ENCODE assay signal across 10 cellular contexts in the genomic region with DNA sequence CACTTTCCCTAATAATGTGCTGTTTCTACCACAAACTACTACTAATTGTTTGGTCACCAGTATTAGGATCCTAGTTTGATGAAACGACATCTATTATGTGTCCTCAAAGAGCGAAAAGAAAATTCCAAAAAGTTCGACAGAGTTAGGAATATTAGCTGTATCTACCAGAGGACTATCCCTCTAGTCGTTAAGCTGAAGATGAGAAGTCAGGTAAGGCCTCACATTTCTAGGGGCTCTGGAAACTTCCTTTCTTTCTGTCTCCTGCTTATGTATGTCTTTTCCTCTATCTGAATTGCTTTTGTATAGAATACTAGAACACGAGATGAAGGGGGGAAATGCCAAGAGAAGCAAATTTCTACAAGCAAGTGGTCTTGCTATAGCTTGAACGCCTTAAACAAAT. TPM values are rescaled to one million over a fixed set of nuclear protein-coding genes. Genes with fewer than 3 reads are reported as not detected.
DNase-seq lines count a peak whose midpoint lies in the region; ATAC-seq, FAIRE-seq and TF ChIP-seq lines count a peak whose summit lies in the region.
"Had no signal": no experiment of that assay in that cellular context is flagged by ENCODE, and none has a peak within 500 bp of the region (broad histone marks: within the 10 kb centered on the region; RNA-seq: fewer than 3 reads in every experiment).

No MANE protein-coding gene starts in this region.

- H3K4me2 ChIP-seq in keratinocyte (ENCODE audit: control insufficient read depth, extremely low read depth, insufficient read depth, low read depth, low read length) = peak overlapping the region; percentile 63

- no peak for TF ChIP-seq EP300 in stomach (IDR thresholded peaks at IDR 0.05)

- peak overlapping the region; percentile 87 for H3K4me3 Mint-ChIP-seq in activated CD4-positive, alpha-beta T cell treated with anti-CD3 and anti-CD28 coated beads for 36 hours
- peak overlapping the region; percentile 96 for H3K4me3 Mint-ChIP-seq in activated naive CD8-positive, alpha-beta T cell

- CTCF ChIA-PET in activated CD4-positive, alpha-beta T cell treated with anti-CD3 and anti-CD28 coated beads for 36 hours (lab: Charles Lee) = interaction anchor here (0.5 to 1.2 kb wide), 3 partner anchors 12 to 1042 kb away, joined by 3 read pairs; a partner anchor contains a TSS

- intact Hi-C loops in activated CD4-positive, alpha-beta T cell treated with anti-CD3 and anti-CD28 coated beads for 36 hours (cut with DNase I, micrococcal nuclease) = loop anchor here in 1 of 2 experiments (5.0 kb wide), 1 partner anchor 238 kb away; no protein-coding TSS in a partner anchor
- intact Hi-C loops in stomach (cut with DNase I; ENCODE audit: low total_unique reads) = no loop called here

- H3K27me3 ChIP-seq in keratinocyte (ENCODE audit: control insufficient read depth, extremely low read depth, insufficient read depth, low read length) = no peaks in the 10 kb centered on the region
- H3K27me3 ChIP-seq in stomach = no peaks in the 10 kb centered on the region

- no peak for FAIRE-seq in keratinocyte (lab: Jason Lieb, UNC)

- H3K9ac ChIP-seq in keratinocyte (ENCODE audit: control insufficient read depth, extremely low read depth, insufficient read depth, low read length) = peak overlapping the region; percentile 86

- TF ChIP-seq POLR2A in stomach (IDR thresholded peaks at IDR 0.05) = no peak

- H3K9me3 Mint-ChIP-seq in activated CD4-positive, alpha-beta T cell treated with anti-CD3 and anti-CD28 coated beads for 36 hours (ENCODE audit: low read depth) = no peaks in the 10 kb centered on the region
- no peaks in the 10 kb centered on the region for H3K9me3 Mint-ChIP-seq in activated naive CD8-positive, alpha-beta T cell (ENCODE audit: low read depth)

- H3K9me1 ChIP-seq in keratinocyte (ENCODE audit: control insufficient read depth, extremely low read depth, insufficient read depth, low read length) = no peaks in the 10 kb centered on the region

- peak overlapping the region; percentile 90 for H3K27ac Mint-ChIP-seq in activated CD4-positive, alpha-beta T cell treated with anti-CD3 and anti-CD28 coated beads for 36 hours
- H3K27ac Mint-ChIP-seq in activated naive CD8-positive, alpha-beta T cell = peak overlapping the region; percentile 92

- peaks cover 10% of the 10 kb centered on the region for H3K36me3 Mint-ChIP-seq in activated CD4-positive, alpha-beta T cell treated with anti-CD3 and anti-CD28 coated beads for 36 hours (ENCODE audit: low read depth)
- no peaks in the 10 kb centered on the region for H3K36me3 Mint-ChIP-seq in activated naive CD8-positive, alpha-beta T cell

- H3K9me3 ChIP-seq in keratinocyte (ENCODE audit: control insufficient read depth, low read depth, low read length) (no peaks in the 10 kb centered on the region), stomach (no peaks in the 10 kb centered on the region)

- no peaks in the 10 kb centered on the region for H4K20me1 ChIP-seq in keratinocyte (ENCODE audit: control insufficient read depth, extremely low read depth, insufficient read depth, low read length)

- TF ChIP-seq CTCF in keratinocyte (optimal IDR thresholded peaks at IDR 0.05 in 1 of 3, IDR thresholded peaks at IDR 0.05 in 1 of 3, conservative IDR thresholded peaks at IDR 0.05 in 1 of 3; ENCODE audit: extremely low read depth in 1 of 3, insufficient read depth in 2 of 3, low read length in 3 of 3) = no peak
- TF ChIP-seq CTCF in stomach (IDR thresholded peaks at IDR 0.05) = no peak

- H3K4me3 ChIP-seq in keratinocyte (ENCODE audit: control insufficient read depth in 2 of 3, extremely low read depth in 1 of 3, insufficient read depth in 2 of 3, low read depth in 1 of 3, low read length in 3 of 3) = peak overlapping the region; percentile 89 to 99 (median 90)
- H3K4me3 ChIP-seq in stomach = peak overlapping the region; percentile 82 to 94 (median 90)

- POLR2A ChIA-PET in activated CD4-positive, alpha-beta T cell treated with anti-CD3 and anti-CD28 coated beads for 36 hours (lab: Charles Lee) = interaction anchor here (0.6 kb wide), 1 partner anchor 13 kb away, joined by 4 read pairs; no protein-coding TSS in a partner anchor

- no peak for DNase-seq in activated CD4-positive, alpha-beta T cell treated with anti-CD3 and anti-CD28 coated beads for 36 hours
- no peak for DNase-seq in activated CD4-positive, alpha-beta T cell treated with anti-CD3 and anti-CD28 coated beads, Interleukin-2, amount 50 U/mL, for 4 hours
- DNase-seq in keratinocyte (ENCODE audit: low read depth, low spot score) = no peak
- no peak for DNase-seq in stomach
- no peak for DNase-seq in DMS153 treated with DMSO at 0.1 percent for 48 hours (lab: John Stamatoyannopoulos, UW; ENCODE audit: unreplicated experiment)
- DNase-seq in NCI-H2107 treated with DMSO at 0.1 percent for 48 hours (lab: John Stamatoyannopoulos, UW; ENCODE audit: unreplicated experiment) = no peak
- no peak for DNase-seq in GM19240 (ENCODE audit: insufficient read length, low spot score)
- DNase-seq: ACHN, cerebellar nuclear complex had no signal

- H2AFZ ChIP-seq in keratinocyte (ENCODE audit: control insufficient read depth, low read length) = no peak overlapping the region

- dilution Hi-C loops in keratinocyte (cut with MboI; ENCODE audit: extremely low pct_ligation_motif_present, low sequenced_read_pairs) = no loop called here

- peaks cover 69% of the 10 kb centered on the region for H3K4me1 Mint-ChIP-seq in activated CD4-positive, alpha-beta T cell treated with anti-CD3 and anti-CD28 coated beads for 36 hours
- H3K4me1 Mint-ChIP-seq in activated naive CD8-positive, alpha-beta T cell (ENCODE audit: low read depth) = peaks cover 73% of the 10 kb centered on the region

- peaks cover 61% of the 10 kb centered on the region for H3K79me2 ChIP-seq in keratinocyte (ENCODE audit: control insufficient read depth, insufficient read depth, low read length)

- H3K27ac ChIP-seq in keratinocyte (ENCODE audit: control insufficient read depth, insufficient read depth, low read length) = peak overlapping the region; percentile 80
- peak overlapping the region in 1 of 5 donors; percentile 97 for H3K27ac ChIP-seq in stomach

- ATAC-seq in activated CD4-positive, alpha-beta T cell treated with anti-CD3 and anti-CD28 coated beads for 36 hours = no peak

- H3K4me1 ChIP-seq in keratinocyte (ENCODE audit: control insufficient read depth, extremely low read depth, insufficient read depth, low read length) (peaks cover 37% of the 10 kb centered on the region), stomach (peaks cover 23 to 65% (median 54%) of the 10 kb centered on the region in 4 donors)

- no peaks in the 10 kb centered on the region for H3K27me3 Mint-ChIP-seq in activated CD4-positive, alpha-beta T cell treated with anti-CD3 and anti-CD28 coated beads for 36 hours
- H3K27me3 Mint-ChIP-seq in activated naive CD8-positive, alpha-beta T cell = no peaks in the 10 kb centered on the region

- H3K36me3 ChIP-seq in keratinocyte (ENCODE audit: control insufficient read depth in 2 of 2, extremely low read depth in 1 of 2, insufficient read depth in 2 of 2, low read length in 2 of 2) (no peaks in the 10 kb centered on the region), stomach (no peaks in the 10 kb centered on the region)

- WGBS in stomach, 5 donors = 36 to 48% (median 41%) methylated on average over 6 of the region's 6 CpGs

RNA-seq across cellular contexts. Expression of a gene that starts 1.6 kb away (rescaled TPM):
- 10 to 100 TPM; 66.3 to 68.3 TPM for total RNA-seq in activated CD4-positive, alpha-beta T cell treated with anti-CD3 and anti-CD28 coated beads for 36 hours
- polyA plus RNA-seq in keratinocyte (41.5 to 79.7 TPM (median 63.6 TPM) in 3 replicates), stomach (10 to 100 TPM in 2 of 3 donors, 1 to 10 TPM in 1; 7.6 to 18.8 (median 14.6) TPM)
- polyA plus RNA-seq in keratinocyte (2011; ENCODE audit: low read depth) = 87.5 TPM
- 19.7 and 21.6 TPM in 2 replicates for polyA plus RNA-seq in keratinocyte (2011; cell fraction: cytosol; rRNA removed)
- 161 and 169 TPM in 2 replicates for polyA plus RNA-seq in keratinocyte (2011; cell fraction: nucleus; rRNA removed)
- polyA plus RNA-seq in keratinocyte (2012; ENCODE audit: low replicate concordance) = 45.7 and 74.7 TPM in 2 replicates
- 87.6 to 125 TPM (median 119 TPM) in 3 replicates for polyA minus RNA-seq in keratinocyte
- 40.5 TPM for polyA minus RNA-seq in keratinocyte (2011; cell fraction: cytosol; rRNA and poly(A)+ RNA removed)
- polyA minus RNA-seq in keratinocyte (2011; cell fraction: nucleus; rRNA and poly(A)+ RNA removed) = 151 and 256 TPM in 2 replicates
- total RNA-seq in stomach = 100 to 1,000 TPM in 1 of 5 donors, 10 to 100 TPM in 4; 35.3 to 151 (median 83.6) TPM
